ENCODE assay signal across 10 cellular contexts in genomic region chr2:24824966-24825882, GRCh38. TPM values are rescaled to one million over a fixed set of nuclear protein-coding genes. Genes with fewer than 3 reads are reported as not detected.
A peak's percentile ranks its signal among the peaks of the same experiment; 100 is the strongest.
DNase-seq lines count a peak whose midpoint lies in the region; ATAC-seq, FAIRE-seq and TF ChIP-seq lines count a peak whose summit lies in the region.
"Had no signal": no experiment of that assay in that cellular context is flagged by ENCODE, and none has a peak within 500 bp of the region (broad histone marks: within the 10 kb centered on the region; RNA-seq: fewer than 3 reads in every experiment).

No MANE protein-coding gene starts in this region.

- H3K4me1 Mint-ChIP-seq in astrocyte (ENCODE audit: low read depth, unreplicated experiment) (peaks cover 3% of the 10 kb centered on the region), neural progenitor cell (peaks cover 37% of the 10 kb centered on the region)

- H3K27ac Mint-ChIP-seq in astrocyte (ENCODE audit: unreplicated experiment) (no peak overlapping the region), neural progenitor cell (no peak overlapping the region)

- H3K36me3 ChIP-seq in astrocyte (ENCODE audit: insufficient read depth, low read length) (peaks cover 12% of the 10 kb centered on the region), neural progenitor cell (no peaks in the 10 kb centered on the region)

- H3K9me3 ChIP-seq in astrocyte (ENCODE audit: insufficient read depth, low read depth, low read length) (no peaks in the 10 kb centered on the region), neural progenitor cell (ENCODE audit: low read depth) (no peaks in the 10 kb centered on the region)
- H3K9me3 ChIP-seq: BLaER1 treated with 17β-estradiol and CSF1 and Interleukin-3, amounts not matched to agents 10 nM and 100 nM had no signal

- H3K4me3 Mint-ChIP-seq in astrocyte (ENCODE audit: unreplicated experiment) (no peak overlapping the region), neural progenitor cell (no peak overlapping the region)

- DNase-seq in NCI-H146 (lab: John Stamatoyannopoulos, UW) (peak; percentile 7), NCI-H146 treated with DMSO at 0.1 percent for 48 hours (lab: John Stamatoyannopoulos, UW; ENCODE audit: unreplicated experiment) (no peak), KBM-7 (peak; percentile 48), astrocyte (ENCODE audit: low read depth) (no peak), neural progenitor cell (ENCODE audit: low spot score) (no peak), GM03348 (ENCODE audit: low spot score) (no peak)

- H3K27ac ChIP-seq in astrocyte (ENCODE audit: low read depth, low read length) (no peak overlapping the region), neural progenitor cell (no peak overlapping the region)

- H2AFZ ChIP-seq in astrocyte (ENCODE audit: low read depth, low read length) (no peak overlapping the region), neural progenitor cell (replicated peaks) (no peak overlapping the region)

- in situ Hi-C loops in KBM-7 (cut with MboI; ENCODE audit: low pct_unique_long_range_greater_than_20kb, low sequenced_read_pairs) = loop anchor here (25.0 kb wide), 1 partner anchor 413 kb away; no protein-coding TSS in a partner anchor

- H3K9ac ChIP-seq in astrocyte (ENCODE audit: low read length) (no peak overlapping the region), neural progenitor cell (no peak overlapping the region)

- FAIRE-seq in astrocyte (lab: Jason Lieb, UNC) = no peak

- ATAC-seq in GM21526 (IDR thresholded peaks at IDR 0.05; ENCODE audit: low FRiP score, unreplicated experiment) (no peak), HG02981 (IDR thresholded peaks at IDR 0.05; ENCODE audit: unreplicated experiment) (no peak)

- peaks cover 13% of the 10 kb centered on the region for H3K36me3 Mint-ChIP-seq in astrocyte (ENCODE audit: low read depth, unreplicated experiment)
- peaks cover 42% of the 10 kb centered on the region for H3K36me3 Mint-ChIP-seq in neural progenitor cell

- H3F3A ChIP-seq in neural progenitor cell (ENCODE audit: low read depth) = peaks cover 38% of the 10 kb centered on the region

- H3K4me2 ChIP-seq in astrocyte (ENCODE audit: low read length) (no peak overlapping the region), neural progenitor cell (no peak overlapping the region)

- peaks cover 11% of the 10 kb centered on the region for H3K4me1 ChIP-seq in astrocyte (ENCODE audit: insufficient read depth, low read length)
- H3K4me1 ChIP-seq in neural progenitor cell = peaks cover 25% of the 10 kb centered on the region

- H3K79me2 ChIP-seq in astrocyte (ENCODE audit: insufficient read depth, low read length) (no peaks in the 10 kb centered on the region), neural progenitor cell (ENCODE audit: low read depth) (peaks cover 8% of the 10 kb centered on the region)

- H4K20me1 ChIP-seq in astrocyte (ENCODE audit: insufficient read depth, low read length) (no peaks in the 10 kb centered on the region), neural progenitor cell (ENCODE audit: low read depth) (peaks cover 15% of the 10 kb centered on the region)

- no peaks in the 10 kb centered on the region for H3K27me3 Mint-ChIP-seq in astrocyte (ENCODE audit: low read depth, unreplicated experiment)
- peaks cover 21% of the 10 kb centered on the region for H3K27me3 Mint-ChIP-seq in neural progenitor cell (ENCODE audit: insufficient read depth, low read depth)

- TF ChIP-seq CTCF in astrocyte (IDR thresholded peaks at IDR 0.05; ENCODE audit: insufficient read depth, low read depth, low read length) = peak; percentile 29
- TF ChIP-seq CTCF in neural progenitor cell (IDR thresholded peaks at IDR 0.05) = peak; percentile 51

- H3K27me3 ChIP-seq in astrocyte (ENCODE audit: insufficient read depth, low read length) = no peaks in the 10 kb centered on the region
- H3K27me3 ChIP-seq in neural progenitor cell = no peaks in the 10 kb centered on the region
- H3K27me3 ChIP-seq: BLaER1 treated with 17β-estradiol and CSF1 and Interleukin-3, amounts not matched to agents 10 nM and 100 nM had no signal

- no peak overlapping the region for H3K4me3 ChIP-seq in astrocyte (ENCODE audit: insufficient read depth, low read depth, low read length)
- H3K4me3 ChIP-seq in neural progenitor cell = no peak overlapping the region
- H3K4me3 ChIP-seq: BLaER1 treated with 17β-estradiol and CSF1 and Interleukin-3, amounts not matched to agents 10 nM and 100 nM; lung had no signal

- H3K9me3 Mint-ChIP-seq in astrocyte (ENCODE audit: unreplicated experiment) = no peaks in the 10 kb centered on the region
- H3K9me3 Mint-ChIP-seq in neural progenitor cell = no peaks in the 10 kb centered on the region

RNA-seq across cellular contexts. Expression of gene CENPO, which starts 32.0 kb away (rescaled TPM):
- total RNA-seq in astrocyte (13.3 and 17.5 TPM in 2 replicates), neural progenitor cell (ENCODE audit: low replicate concordance) (50.6 and 52.2 TPM in 2 replicates)

RNA-seq across cellular contexts. Expression of gene PTRHD1, which starts 32.0 kb away (rescaled TPM):
- 27.2 and 28.7 TPM in 2 replicates for total RNA-seq in astrocyte
- total RNA-seq in neural progenitor cell (ENCODE audit: low replicate concordance) = 41.6 and 59.5 TPM in 2 replicates

Comparison
In these comparisons a context has a peak if more than half of its experiments do, and no peak if none do; other contexts are left out.
1. DNase-seq: peak in NCI-H146 (single experiment) and KBM-7 (single experiment); none in NCI-H146 treated with DMSO at 0.1 percent for 48 hours (single experiment), astrocyte (single experiment), neural progenitor cell (single experiment) and GM03348 (single experiment).